19 cellular contexts compared by ENCODE assay signal in genomic region chrX:108245462-108245861, GRCh38.
A peak's percentile ranks its signal among the peaks of the same experiment; 100 is the strongest.
DNase-seq lines count a peak whose midpoint lies in the region; ATAC-seq and TF ChIP-seq lines count a peak whose summit lies in the region.
"Had no signal": no experiment of that assay in that cellular context is flagged by ENCODE, and none has a peak within 500 bp of the region (broad histone marks: within the 10 kb centered on the region; RNA-seq: fewer than 3 reads in every experiment).

No MANE protein-coding gene starts in this region.

- no peak overlapping the region for H3K4me3 ChIP-seq in GM06990 (replicated peaks; ENCODE audit: low read depth, low read length)
- H3K4me3 ChIP-seq in OCI-LY3 (ENCODE audit: low read length) = no peak overlapping the region
- H3K4me3 ChIP-seq in body of pancreas = no peak overlapping the region
- H3K4me3 ChIP-seq: smooth muscle cell had no signal

- H3K9me3 ChIP-seq in OCI-LY3 (ENCODE audit: insufficient read depth, low read length) (no peaks in the 10 kb centered on the region), body of pancreas (no peaks in the 10 kb centered on the region)
- H3K9me3 ChIP-seq: Caco-2 had no signal

- no peak for DNase-seq in GM06990 (ENCODE audit: extremely low read depth, insufficient read length)
- DNase-seq in H4 (ENCODE audit: low spot score) = peak; percentile 5
- DNase-seq in foreskin keratinocyte = no peak
- no peak for DNase-seq in hepatic stellate cell (ENCODE audit: low spot score)
- no peak for DNase-seq in COLO829 (ENCODE audit: low spot score)
- no peak for DNase-seq in NCI-H2171 (lab: John Stamatoyannopoulos, UW)
- DNase-seq in body of pancreas = no peak
- DNase-seq: activated gamma-delta T cell treated with Interleukin-2 at 50 U/mL for 16 hours; Caco-2; effector memory CD8-positive, alpha-beta T cell; EL; Kasumi-1; kidney; NK-92 treated with Interleukin-12 subunit alpha and Interleukin-12 subunit beta, amount 100 ng/mL, for 24 hours; SHP77; stimulated activated CD8-positive, alpha-beta memory T cell treated with anti-CD3 and anti-CD28 coated beads, Interleukin-4, amount 100 ng/mL, for 48 hours; T-helper 1 cell had no signal

- no peak for TF ChIP-seq POLR2A in body of pancreas (IDR thresholded peaks at IDR 0.05)

- H2AFZ ChIP-seq in OCI-LY3 (ENCODE audit: low read depth, low read length) = no peak overlapping the region

- H3K9ac ChIP-seq in OCI-LY3 (ENCODE audit: low read length) = no peak overlapping the region

- 61 to 86% methylated on average over 6 of the region's 6 CpGs for WGBS in body of pancreas, 2 donors

- H3K4me1 ChIP-seq in OCI-LY3 (ENCODE audit: low read length) (peaks cover 4% of the 10 kb centered on the region), foreskin keratinocyte (no peaks in the 10 kb centered on the region), body of pancreas (no peaks in the 10 kb centered on the region)
- H3K4me1 ChIP-seq: Caco-2 had no signal

- H3K36me3 ChIP-seq in GM06990 (ENCODE audit: control insufficient read depth, insufficient read depth, low read length) (no peaks in the 10 kb centered on the region), OCI-LY3 (replicated peaks; ENCODE audit: low read depth, low read length) (no peaks in the 10 kb centered on the region), body of pancreas (replicated peaks in 1 of 2; ENCODE audit: insufficient read depth in 1 of 2, low read depth in 2 of 2) (no peaks in the 10 kb centered on the region)

- intact Hi-C loops in body of pancreas (cut with DNase I) = no loop called here

- no peak overlapping the region for H3K4me2 ChIP-seq in OCI-LY3 (ENCODE audit: low read length)
- H3K4me2 ChIP-seq: smooth muscle cell had no signal

- no peaks in the 10 kb centered on the region for H3K79me2 ChIP-seq in OCI-LY3 (ENCODE audit: low read length)

- H3K27ac ChIP-seq in OCI-LY3 (ENCODE audit: low read length) (no peak overlapping the region), foreskin keratinocyte (no peak overlapping the region), body of pancreas (no peak overlapping the region)

- no peaks in the 10 kb centered on the region; the same call in 1 of the 2 replicates for H3K27me3 ChIP-seq in GM06990 (replicated peaks; ENCODE audit: control insufficient read depth, insufficient read depth, low read length)
- no peaks in the 10 kb centered on the region for H3K27me3 ChIP-seq in OCI-LY3 (ENCODE audit: low read depth, low read length)
- H3K27me3 ChIP-seq in foreskin keratinocyte = no peaks in the 10 kb centered on the region
- no peaks in the 10 kb centered on the region for H3K27me3 ChIP-seq in body of pancreas

- TF ChIP-seq CTCF in GM06990 (IDR thresholded peaks at IDR 0.05; ENCODE audit: insufficient read depth, low read length, poor library complexity, severe bottlenecking) = peak; percentile 38
- TF ChIP-seq CTCF in OCI-LY3 (IDR thresholded peaks at IDR 0.05; ENCODE audit: low read depth, low read length) = peak; percentile 25
- peak; percentile 25 for TF ChIP-seq CTCF in foreskin keratinocyte (conservative IDR thresholded peaks at IDR 0.05)
- TF ChIP-seq CTCF in body of pancreas (IDR thresholded peaks at IDR 0.05) = no peak

- no peak for ATAC-seq in foreskin keratinocyte
- no peak for ATAC-seq in body of pancreas
- ATAC-seq: effector memory CD8-positive, alpha-beta T cell had no signal

- H4K20me1 ChIP-seq in OCI-LY3 (ENCODE audit: insufficient read depth, low read length) = no peaks in the 10 kb centered on the region

Comparison
In these comparisons a context has a peak if more than half of its experiments do, and no peak if none do; other contexts are left out.
1. CTCF ChIP-seq: peak in GM06990 (single experiment), OCI-LY3 (single experiment) and foreskin keratinocyte (single experiment); none in body of pancreas (0 of 7).